ENCODE assay signal across 2 cellular contexts in genomic region chr15:65641723-65642475, GRCh38.
TF ChIP-seq lines count a peak whose summit lies in the region.

No MANE protein-coding gene starts in this region.

TF ChIP-seq in SK-N-SH, 30 proteins besides CTCF, POLR2A, EP300 and RAD21 (continued from another document):
- TF ChIP-seq IRF3 (IDR thresholded peaks at IDR 0.05; ENCODE audit: low read depth, low read length) (no peak), PBX3 (IDR thresholded peaks at IDR 0.05) (no peak), ZBTB33 (IDR thresholded peaks at IDR 0.05; ENCODE audit: borderline replicate concordance, low read depth) (no peak), YY1 (IDR thresholded peaks at IDR 0.05; ENCODE audit: low read depth) (no peak), EZH2phosphoT487 (IDR thresholded peaks at IDR 0.05; ENCODE audit: borderline replicate concordance, low read depth) (no peak)

TF ChIP-seq in SK-N-SH treated with all-trans-retinoic acid at 6 μM for 48 hours, 23 proteins besides CTCF, POLR2A, EP300 and RAD21 (continued from another document):
- TF ChIP-seq TSHZ2 (CRISPR knock-in tag; IDR thresholded peaks at IDR 0.05) (no peak), PPARA (CRISPR knock-in tag; IDR thresholded peaks at IDR 0.05; ENCODE audit: borderline replicate concordance) (no peak), ZC3H10 (CRISPR knock-in tag; IDR thresholded peaks at IDR 0.05) (no peak)
TF ChIP-seq in SK-N-SH treated with all-trans-retinoic acid at 6 μM for 48 hours: peak in this region for 0.
